ENCODE assay signal across 1 cellular context in genomic region chr9:87569008-87569908, GRCh38.
TF ChIP-seq lines count a peak whose summit lies in the region.

No MANE protein-coding gene starts in this region.

TF ChIP-seq in HepG2, 621 proteins besides CTCF, POLR2A, EP300 and RAD21 (continued from another document and continues in another):
- TF ChIP-seq HNF1A (IDR thresholded peaks at IDR 0.05; ENCODE audit: low read depth) = peak; percentile 79
- peak; percentile 85; the same call in 1 of the 2 replicates for TF ChIP-seq HNF1A (CRISPR knock-in tag; IDR thresholded peaks at IDR 0.05; ENCODE audit: borderline replicate concordance)
- no peak for TF ChIP-seq BCL3 (CRISPR knock-in tag; IDR thresholded peaks at IDR 0.05)
- TF ChIP-seq ELF3 (CRISPR knock-in tag; IDR thresholded peaks at IDR 0.05) = no peak
- no peak for TF ChIP-seq ARNT2 (CRISPR knock-in tag; IDR thresholded peaks at IDR 0.05; ENCODE audit: low read depth)
- TF ChIP-seq FOXO4 (CRISPR knock-in tag; conservative IDR thresholded peaks at IDR 0.05) = no peak
- TF ChIP-seq NFATC3 (CRISPR knock-in tag; IDR thresholded peaks at IDR 0.05) = no peak
- TF ChIP-seq SAFB2 (CRISPR knock-in tag; IDR thresholded peaks at IDR 0.05; ENCODE audit: borderline replicate concordance, low read depth) = no peak
- TF ChIP-seq USF2 (IDR thresholded peaks at IDR 0.05; ENCODE audit: low read depth, low read length) = no peak
- no peak; the same call in 1 of the 2 replicates for TF ChIP-seq USF2 (CRISPR knock-in tag; IDR thresholded peaks at IDR 0.05; ENCODE audit: borderline replicate concordance)
- no peak for TF ChIP-seq TBP (CRISPR knock-in tag; IDR thresholded peaks at IDR 0.05)
- TF ChIP-seq MTERF4 (CRISPR knock-in tag; IDR thresholded peaks at IDR 0.05) = no peak
- TF ChIP-seq FOXO1 (CRISPR knock-in tag; IDR thresholded peaks at IDR 0.05) = peak; percentile 68
- no peak for TF ChIP-seq SMARCC2 (IDR thresholded peaks at IDR 0.05)
- TF ChIP-seq MTA3 (CRISPR knock-in tag; IDR thresholded peaks at IDR 0.05) = no peak
- no peak for TF ChIP-seq THAP8 (CRISPR knock-in tag; IDR thresholded peaks at IDR 0.05; ENCODE audit: borderline replicate concordance)
- TF ChIP-seq ZSCAN12 (CRISPR knock-in tag; IDR thresholded peaks at IDR 0.05) = no peak
- no peak; the same call in 1 of the 2 replicates for TF ChIP-seq ZNF652 (CRISPR knock-in tag; IDR thresholded peaks at IDR 0.05; ENCODE audit: borderline replicate concordance, low read depth)
- no peak for TF ChIP-seq U2AF1 (optimal IDR thresholded peaks at IDR 0.05; ENCODE audit: low read depth, low read length)
- TF ChIP-seq ZNF766 (CRISPR knock-in tag; IDR thresholded peaks at IDR 0.05; ENCODE audit: borderline replicate concordance) = 0 out of 2 replicates have a peak, but pooled peaks have one; percentile 46
- no peak; the same call in 1 of the 2 replicates for TF ChIP-seq YEATS4 (CRISPR knock-in tag; IDR thresholded peaks at IDR 0.05; ENCODE audit: borderline replicate concordance)
- no peak for TF ChIP-seq AGO2 (optimal IDR thresholded peaks at IDR 0.05; ENCODE audit: low read depth, low read length)
- no peak for TF ChIP-seq GZF1 (CRISPR knock-in tag; IDR thresholded peaks at IDR 0.05)
- peak; percentile 96 for TF ChIP-seq PAXIP1 (CRISPR knock-in tag; conservative IDR thresholded peaks at IDR 0.05)
- TF ChIP-seq ZNF354B (CRISPR knock-in tag; IDR thresholded peaks at IDR 0.05) = no peak
- TF ChIP-seq KLF15 (CRISPR knock-in tag; IDR thresholded peaks at IDR 0.05; ENCODE audit: borderline replicate concordance) = no peak
- peak; percentile 52 for TF ChIP-seq SOX5 (CRISPR knock-in tag; IDR thresholded peaks at IDR 0.05; ENCODE audit: borderline replicate concordance)
- 0 out of 2 replicates have a peak, but pooled peaks have one; percentile 68 for TF ChIP-seq ZNF580 (CRISPR knock-in tag; IDR thresholded peaks at IDR 0.05; ENCODE audit: borderline replicate concordance, low read depth)
- TF ChIP-seq CBFB (CRISPR knock-in tag; IDR thresholded peaks at IDR 0.05) = no peak; the same call in 1 of the 2 replicates
- no peak for TF ChIP-seq ZMAT5 (CRISPR knock-in tag; IDR thresholded peaks at IDR 0.05; ENCODE audit: borderline replicate concordance, low read depth)
- TF ChIP-seq CSRNP2 (CRISPR knock-in tag; conservative IDR thresholded peaks at IDR 0.05; ENCODE audit: low read depth) = no peak
- TF ChIP-seq ATF2 (CRISPR knock-in tag; IDR thresholded peaks at IDR 0.05) = peak; percentile 63
- TF ChIP-seq TSC22D2 (CRISPR knock-in tag; IDR thresholded peaks at IDR 0.05; ENCODE audit: borderline replicate concordance) = no peak
- peak; percentile 31; the same call in 1 of the 2 replicates for TF ChIP-seq MYC (CRISPR knock-in tag; IDR thresholded peaks at IDR 0.05; ENCODE audit: borderline replicate concordance)
- no peak for TF ChIP-seq MYNN (CRISPR knock-in tag; IDR thresholded peaks at IDR 0.05; ENCODE audit: low read depth)
- TF ChIP-seq ZNF430 (CRISPR knock-in tag; IDR thresholded peaks at IDR 0.05) = no peak
- TF ChIP-seq ZNF879 (CRISPR knock-in tag; IDR thresholded peaks at IDR 0.05) = no peak
- TF ChIP-seq ZFX (CRISPR knock-in tag; IDR thresholded peaks at IDR 0.05; ENCODE audit: low read depth) = peak; percentile 32
- no peak for TF ChIP-seq SMAD9 (CRISPR knock-in tag; IDR thresholded peaks at IDR 0.05)
- TF ChIP-seq SRSF9 (IDR thresholded peaks at IDR 0.05; ENCODE audit: borderline replicate concordance, insufficient read depth, low read depth, low read length, poor library complexity, severe bottlenecking) = no peak
- TF ChIP-seq KLF13 (CRISPR knock-in tag; IDR thresholded peaks at IDR 0.05) = no peak
